Comparison of ENCODE assay signal across 1 cellular context in genomic region chr4:37434469-37434868, GRCh38.
TF ChIP-seq lines count a peak whose summit lies in the region.

No MANE protein-coding gene starts in this region.

TF ChIP-seq in IMR-90, 13 proteins besides CTCF, POLR2A, EP300 and RAD21:
- TF ChIP-seq CEBPB (IDR thresholded peaks at IDR 0.05; ENCODE audit: low read depth, low read length) (no peak), SMC3 (IDR thresholded peaks at IDR 0.05; ENCODE audit: low read depth, low read length) (no peak), ELK1 (IDR thresholded peaks at IDR 0.05; ENCODE audit: borderline replicate concordance, low read depth, low read length) (no peak), CHD1 (IDR thresholded peaks at IDR 0.05; ENCODE audit: low read depth, low read length) (no peak), MXI1 (IDR thresholded peaks at IDR 0.05; ENCODE audit: borderline replicate concordance, low read depth, low read length) (no peak), NFE2L2 (IDR thresholded peaks at IDR 0.05; ENCODE audit: low read depth, low read length) (no peak), MAZ (IDR thresholded peaks at IDR 0.05; ENCODE audit: borderline replicate concordance, low read depth, low read length) (no peak), MAFK (IDR thresholded peaks at IDR 0.05; ENCODE audit: low read depth, low read length) (no peak), RFX5 (IDR thresholded peaks at IDR 0.05; ENCODE audit: low read depth, low read length) (no peak), USF2 (IDR thresholded peaks at IDR 0.05; ENCODE audit: low read depth, low read length) (no peak)
